2 cellular contexts compared by ENCODE assay signal in the genomic region with DNA sequence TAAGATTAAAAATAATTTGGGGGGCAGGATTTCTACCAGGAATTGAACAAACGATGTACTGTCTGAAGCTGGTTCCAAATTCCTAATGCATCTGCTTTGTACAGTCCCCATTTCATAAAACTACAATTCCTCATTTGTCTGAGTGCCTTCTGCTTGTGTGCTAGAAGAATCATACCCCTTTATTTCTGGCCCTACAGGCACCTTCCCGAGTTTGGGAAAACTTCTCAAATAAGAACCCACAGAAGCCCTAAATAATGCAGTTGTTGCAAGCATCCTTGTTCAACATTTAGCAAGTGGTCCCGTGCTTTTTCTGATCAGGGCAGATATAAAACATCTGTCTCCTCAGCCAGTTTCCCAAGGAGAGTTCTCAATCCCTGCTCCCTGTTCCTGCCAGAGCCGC.
TF ChIP-seq lines count a peak whose summit lies in the region.

No MANE protein-coding gene starts in this region.

TF ChIP-seq in GM23338, 12 proteins besides CTCF, POLR2A, EP300 and RAD21:
- TF ChIP-seq CREB1 (CRISPR knock-in tag; IDR thresholded peaks at IDR 0.05; ENCODE audit: low read depth) (no peak), STAT1 (IDR thresholded peaks at IDR 0.05; ENCODE audit: unreplicated experiment) (no peak), EZH2 (IDR thresholded peaks at IDR 0.05; ENCODE audit: low read depth, unreplicated experiment) (no peak), JUNB (IDR thresholded peaks at IDR 0.05; ENCODE audit: unreplicated experiment) (no peak)
- TF ChIP-seq, protein P1, sequence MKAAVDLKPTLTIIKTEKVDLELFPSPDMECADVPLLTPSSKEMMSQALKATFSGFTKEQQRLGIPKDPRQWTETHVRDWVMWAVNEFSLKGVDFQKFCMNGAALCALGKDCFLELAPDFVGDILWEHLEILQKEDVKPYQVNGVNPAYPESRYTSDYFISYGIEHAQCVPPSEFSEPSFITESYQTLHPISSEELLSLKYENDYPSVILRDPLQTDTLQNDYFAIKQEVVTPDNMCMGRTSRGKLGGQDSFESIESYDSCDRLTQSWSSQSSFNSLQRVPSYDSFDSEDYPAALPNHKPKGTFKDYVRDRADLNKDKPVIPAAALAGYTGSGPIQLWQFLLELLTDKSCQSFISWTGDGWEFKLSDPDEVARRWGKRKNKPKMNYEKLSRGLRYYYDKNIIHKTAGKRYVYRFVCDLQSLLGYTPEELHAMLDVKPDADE (IDR thresholded peaks at IDR 0.05) = no peak
- TF ChIP-seq, protein P2, sequence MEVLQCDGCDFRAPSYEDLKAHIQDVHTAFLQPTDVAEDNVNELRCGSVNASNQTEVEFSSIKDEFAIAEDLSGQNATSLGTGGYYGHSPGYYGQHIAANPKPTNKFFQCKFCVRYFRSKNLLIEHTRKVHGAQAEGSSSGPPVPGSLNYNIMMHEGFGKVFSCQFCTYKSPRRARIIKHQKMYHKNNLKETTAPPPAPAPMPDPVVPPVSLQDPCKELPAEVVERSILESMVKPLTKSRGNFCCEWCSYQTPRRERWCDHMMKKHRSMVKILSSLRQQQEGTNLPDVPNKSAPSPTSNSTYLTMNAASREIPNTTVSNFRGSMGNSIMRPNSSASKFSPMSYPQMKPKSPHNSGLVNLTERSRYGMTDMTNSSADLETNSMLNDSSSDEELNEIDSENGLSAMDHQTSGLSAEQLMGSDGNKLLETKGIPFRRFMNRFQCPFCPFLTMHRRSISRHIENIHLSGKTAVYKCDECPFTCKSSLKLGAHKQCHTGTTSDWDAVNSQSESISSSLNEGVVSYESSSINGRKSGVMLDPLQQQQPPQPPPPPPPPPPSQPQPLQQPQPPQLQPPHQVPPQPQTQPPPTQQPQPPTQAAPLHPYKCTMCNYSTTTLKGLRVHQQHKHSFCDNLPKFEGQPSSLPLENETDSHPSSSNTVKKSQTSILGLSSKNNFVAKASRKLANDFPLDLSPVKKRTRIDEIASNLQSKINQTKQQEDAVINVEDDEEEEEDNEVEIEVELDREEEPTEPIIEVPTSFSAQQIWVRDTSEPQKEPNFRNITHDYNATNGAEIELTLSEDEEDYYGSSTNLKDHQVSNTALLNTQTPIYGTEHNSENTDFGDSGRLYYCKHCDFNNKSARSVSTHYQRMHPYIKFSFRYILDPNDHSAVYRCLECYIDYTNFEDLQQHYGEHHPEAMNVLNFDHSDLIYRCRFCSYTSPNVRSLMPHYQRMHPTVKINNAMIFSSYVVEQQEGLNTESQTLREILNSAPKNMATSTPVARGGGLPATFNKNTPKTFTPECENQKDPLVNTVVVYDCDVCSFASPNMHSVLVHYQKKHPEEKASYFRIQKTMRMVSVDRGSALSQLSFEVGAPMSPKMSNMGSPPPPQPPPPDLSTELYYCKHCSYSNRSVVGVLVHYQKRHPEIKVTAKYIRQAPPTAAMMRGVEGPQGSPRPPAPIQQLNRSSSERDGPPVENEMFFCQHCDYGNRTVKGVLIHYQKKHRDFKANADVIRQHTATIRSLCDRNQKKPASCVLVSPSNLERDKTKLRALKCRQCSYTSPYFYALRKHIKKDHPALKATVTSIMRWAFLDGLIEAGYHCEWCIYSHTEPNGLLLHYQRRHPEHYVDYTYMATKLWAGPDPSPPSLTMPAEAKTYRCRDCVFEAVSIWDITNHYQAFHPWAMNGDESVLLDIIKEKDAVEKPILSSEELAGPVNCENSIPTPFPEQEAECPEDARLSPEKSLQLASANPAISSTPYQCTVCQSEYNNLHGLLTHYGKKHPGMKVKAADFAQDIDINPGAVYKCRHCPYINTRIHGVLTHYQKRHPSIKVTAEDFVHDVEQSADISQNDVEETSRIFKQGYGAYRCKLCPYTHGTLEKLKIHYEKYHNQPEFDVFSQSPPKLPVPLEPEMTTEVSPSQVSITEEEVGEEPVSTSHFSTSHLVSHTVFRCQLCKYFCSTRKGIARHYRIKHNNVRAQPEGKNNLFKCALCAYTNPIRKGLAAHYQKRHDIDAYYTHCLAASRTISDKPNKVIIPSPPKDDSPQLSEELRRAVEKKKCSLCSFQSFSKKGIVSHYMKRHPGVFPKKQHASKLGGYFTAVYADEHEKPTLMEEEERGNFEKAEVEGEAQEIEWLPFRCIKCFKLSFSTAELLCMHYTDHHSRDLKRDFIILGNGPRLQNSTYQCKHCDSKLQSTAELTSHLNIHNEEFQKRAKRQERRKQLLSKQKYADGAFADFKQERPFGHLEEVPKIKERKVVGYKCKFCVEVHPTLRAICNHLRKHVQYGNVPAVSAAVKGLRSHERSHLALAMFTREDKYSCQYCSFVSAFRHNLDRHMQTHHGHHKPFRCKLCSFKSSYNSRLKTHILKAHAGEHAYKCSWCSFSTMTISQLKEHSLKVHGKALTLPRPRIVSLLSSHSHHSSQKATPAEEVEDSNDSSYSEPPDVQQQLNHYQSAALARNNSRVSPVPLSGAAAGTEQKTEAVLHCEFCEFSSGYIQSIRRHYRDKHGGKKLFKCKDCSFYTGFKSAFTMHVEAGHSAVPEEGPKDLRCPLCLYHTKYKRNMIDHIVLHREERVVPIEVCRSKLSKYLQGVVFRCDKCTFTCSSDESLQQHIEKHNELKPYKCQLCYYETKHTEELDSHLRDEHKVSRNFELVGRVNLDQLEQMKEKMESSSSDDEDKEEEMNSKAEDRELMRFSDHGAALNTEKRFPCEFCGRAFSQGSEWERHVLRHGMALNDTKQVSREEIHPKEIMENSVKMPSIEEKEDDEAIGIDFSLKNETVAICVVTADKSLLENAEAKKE (CRISPR knock-in tag; IDR thresholded peaks at IDR 0.05) = no peak

TF ChIP-seq in H1, 55 proteins besides CTCF, POLR2A, EP300 and RAD21 (continued from another document):
- TF ChIP-seq SAP30 (IDR thresholded peaks at IDR 0.05; ENCODE audit: insufficient read depth, insufficient replicate concordance, low read length) (no peak), TCF12 (IDR thresholded peaks at IDR 0.05; ENCODE audit: low read depth, low read length) (no peak)
- TF ChIP-seq, protein P3, sequence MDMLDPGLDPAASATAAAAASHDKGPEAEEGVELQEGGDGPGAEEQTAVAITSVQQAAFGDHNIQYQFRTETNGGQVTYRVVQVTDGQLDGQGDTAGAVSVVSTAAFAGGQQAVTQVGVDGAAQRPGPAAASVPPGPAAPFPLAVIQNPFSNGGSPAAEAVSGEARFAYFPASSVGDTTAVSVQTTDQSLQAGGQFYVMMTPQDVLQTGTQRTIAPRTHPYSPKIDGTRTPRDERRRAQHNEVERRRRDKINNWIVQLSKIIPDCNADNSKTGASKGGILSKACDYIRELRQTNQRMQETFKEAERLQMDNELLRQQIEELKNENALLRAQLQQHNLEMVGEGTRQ (IDR thresholded peaks at IDR 0.05; ENCODE audit: low read length) = no peak
